Comparison of ENCODE assay signal across 1 cellular context in genomic region chr10:45594276-45595157, GRCh38.
TF ChIP-seq lines count a peak whose summit lies in the region.

No MANE protein-coding gene starts in this region.

TF ChIP-seq in H1, 55 proteins besides CTCF, POLR2A, EP300 and RAD21:
- TF ChIP-seq ATF3 (IDR thresholded peaks at IDR 0.05; ENCODE audit: insufficient read depth, low read depth, low read length) = peak; percentile 99
- TF ChIP-seq, protein P1, sequence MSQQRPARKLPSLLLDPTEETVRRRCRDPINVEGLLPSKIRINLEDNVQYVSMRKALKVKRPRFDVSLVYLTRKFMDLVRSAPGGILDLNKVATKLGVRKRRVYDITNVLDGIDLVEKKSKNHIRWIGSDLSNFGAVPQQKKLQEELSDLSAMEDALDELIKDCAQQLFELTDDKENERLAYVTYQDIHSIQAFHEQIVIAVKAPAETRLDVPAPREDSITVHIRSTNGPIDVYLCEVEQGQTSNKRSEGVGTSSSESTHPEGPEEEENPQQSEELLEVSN (IDR thresholded peaks at IDR 0.05) = peak; percentile 88
- TF ChIP-seq ASH2L (IDR thresholded peaks at IDR 0.05; ENCODE audit: low read length) = peak; percentile 20
- no peak for TF ChIP-seq SIRT6 (IDR thresholded peaks at IDR 0.05; ENCODE audit: low read length)
- peak in 1 of 2 experiments; percentile 94; a peak in 1 of 4 replicates for TF ChIP-seq HDAC2 (IDR thresholded peaks at IDR 0.05; ENCODE audit: borderline replicate concordance in 1 of 2, low read depth in 2 of 2, low read length in 2 of 2)
- TF ChIP-seq RBBP5 (IDR thresholded peaks at IDR 0.05; ENCODE audit: borderline replicate concordance, low read depth, low read length) = 0 out of 2 replicates have a peak, but pooled peaks have one; percentile 55
- TF ChIP-seq GABPA (IDR thresholded peaks at IDR 0.05; ENCODE audit: borderline replicate concordance, insufficient read depth, low read length) = no peak
- no peak for TF ChIP-seq JUN (IDR thresholded peaks at IDR 0.05; ENCODE audit: low read depth, low read length)
- TF ChIP-seq KDM4A (IDR thresholded peaks at IDR 0.05; ENCODE audit: low read depth, low read length, severe bottlenecking) = peak; percentile 82
- TF ChIP-seq, protein P2, sequence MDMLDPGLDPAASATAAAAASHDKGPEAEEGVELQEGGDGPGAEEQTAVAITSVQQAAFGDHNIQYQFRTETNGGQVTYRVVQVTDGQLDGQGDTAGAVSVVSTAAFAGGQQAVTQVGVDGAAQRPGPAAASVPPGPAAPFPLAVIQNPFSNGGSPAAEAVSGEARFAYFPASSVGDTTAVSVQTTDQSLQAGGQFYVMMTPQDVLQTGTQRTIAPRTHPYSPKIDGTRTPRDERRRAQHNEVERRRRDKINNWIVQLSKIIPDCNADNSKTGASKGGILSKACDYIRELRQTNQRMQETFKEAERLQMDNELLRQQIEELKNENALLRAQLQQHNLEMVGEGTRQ (IDR thresholded peaks at IDR 0.05; ENCODE audit: low read length) = peak; percentile 100
- TF ChIP-seq EZH2 (IDR thresholded peaks at IDR 0.05; ENCODE audit: low read depth, low read length, severe bottlenecking) = no peak
- TF ChIP-seq TAF1 (IDR thresholded peaks at IDR 0.05; ENCODE audit: low read depth, low read length) = peak; percentile 56
- no peak for TF ChIP-seq ATF2 (IDR thresholded peaks at IDR 0.05; ENCODE audit: low read length)
- TF ChIP-seq CHD1 (IDR thresholded peaks at IDR 0.05; ENCODE audit: low read depth, low read length) = no peak
- peak; percentile 73 for TF ChIP-seq PHF8 (conservative IDR thresholded peaks at IDR 0.05; ENCODE audit: low read depth, low read length)
- no peak for TF ChIP-seq SP2 (IDR thresholded peaks at IDR 0.05; ENCODE audit: low read length)
- no peak; the same call in 1 of the 2 replicates for TF ChIP-seq TEAD4 (IDR thresholded peaks at IDR 0.05; ENCODE audit: low read depth, low read length)
- 0 out of 2 replicates have a peak, but pooled peaks have one; percentile 43 for TF ChIP-seq YY1 (IDR thresholded peaks at IDR 0.05; ENCODE audit: low read depth, low read length)
- TF ChIP-seq NANOG (IDR thresholded peaks at IDR 0.05; ENCODE audit: insufficient read depth, low read depth, low read length, poor library complexity, severe bottlenecking) = peak; percentile 82
- peak; percentile 79 for TF ChIP-seq KDM5A (IDR thresholded peaks at IDR 0.05; ENCODE audit: low read length)
- TF ChIP-seq SIX5 (IDR thresholded peaks at IDR 0.05; ENCODE audit: low read depth, low read length) = no peak
- no peak for TF ChIP-seq CBX8 (IDR thresholded peaks at IDR 0.05; ENCODE audit: borderline replicate concordance, low read depth, low read length)
- no peak for TF ChIP-seq TCF12 (IDR thresholded peaks at IDR 0.05; ENCODE audit: low read depth, low read length)
- TF ChIP-seq HDAC6 (IDR thresholded peaks at IDR 0.05; ENCODE audit: low read depth, low read length) = no peak
- no peak for TF ChIP-seq SAP30 (IDR thresholded peaks at IDR 0.05; ENCODE audit: insufficient read depth, insufficient replicate concordance, low read length)
- no peak for TF ChIP-seq BCL11A (IDR thresholded peaks at IDR 0.05; ENCODE audit: low read depth in 2 of 2, low read length in 2 of 2)
- TF ChIP-seq TBP (IDR thresholded peaks at IDR 0.05; ENCODE audit: low read depth, low read length) = peak; percentile 41
- peak; percentile 70 for TF ChIP-seq POLR2AphosphoS5 (IDR thresholded peaks at IDR 0.05; ENCODE audit: low read depth, low read length)
- TF ChIP-seq SIN3A (conservative IDR thresholded peaks at IDR 0.05 in 1 of 2, IDR thresholded peaks at IDR 0.05 in 1 of 2; ENCODE audit: low read depth in 1 of 2, low read length in 2 of 2) = peak; percentile 99
- no peak for TF ChIP-seq FOSL1 (IDR thresholded peaks at IDR 0.05; ENCODE audit: insufficient read depth, low read depth, low read length)
- TF ChIP-seq RXRA (IDR thresholded peaks at IDR 0.05; ENCODE audit: insufficient read depth, low read depth, low read length) = 0 out of 2 replicates have a peak, but pooled peaks have one; percentile 61
- no peak for TF ChIP-seq SUZ12 (IDR thresholded peaks at IDR 0.05; ENCODE audit: low read length)
- TF ChIP-seq SP1 (IDR thresholded peaks at IDR 0.05; ENCODE audit: low read depth, low read length) = peak; percentile 39; the same call in 1 of the 2 replicates
- TF ChIP-seq RNF2 (IDR thresholded peaks at IDR 0.05; ENCODE audit: borderline replicate concordance, low read depth, low read length, missing control alignments, poor library complexity, severe bottlenecking) = no peak
- no peak for TF ChIP-seq SRF (IDR thresholded peaks at IDR 0.05; ENCODE audit: low read depth, low read length)
- no peak for TF ChIP-seq POU5F1 (IDR thresholded peaks at IDR 0.05; ENCODE audit: low read depth, low read length)
- TF ChIP-seq ZNF274 (IDR thresholded peaks at IDR 0.05; ENCODE audit: borderline replicate concordance, extremely low read depth, low read length) = no peak
- TF ChIP-seq BACH1 (IDR thresholded peaks at IDR 0.05; ENCODE audit: low read length) = no peak
- no peak for TF ChIP-seq MAFK (IDR thresholded peaks at IDR 0.05; ENCODE audit: low read depth, low read length)
- TF ChIP-seq BRCA1 (IDR thresholded peaks at IDR 0.05; ENCODE audit: low read depth, low read length) = no peak
- no peak for TF ChIP-seq NRF1 (IDR thresholded peaks at IDR 0.05; ENCODE audit: low read depth, low read length)
- peak; percentile 35 for TF ChIP-seq EGR1 (IDR thresholded peaks at IDR 0.05; ENCODE audit: borderline replicate concordance, low read depth, low read length)
- TF ChIP-seq, protein P3, sequence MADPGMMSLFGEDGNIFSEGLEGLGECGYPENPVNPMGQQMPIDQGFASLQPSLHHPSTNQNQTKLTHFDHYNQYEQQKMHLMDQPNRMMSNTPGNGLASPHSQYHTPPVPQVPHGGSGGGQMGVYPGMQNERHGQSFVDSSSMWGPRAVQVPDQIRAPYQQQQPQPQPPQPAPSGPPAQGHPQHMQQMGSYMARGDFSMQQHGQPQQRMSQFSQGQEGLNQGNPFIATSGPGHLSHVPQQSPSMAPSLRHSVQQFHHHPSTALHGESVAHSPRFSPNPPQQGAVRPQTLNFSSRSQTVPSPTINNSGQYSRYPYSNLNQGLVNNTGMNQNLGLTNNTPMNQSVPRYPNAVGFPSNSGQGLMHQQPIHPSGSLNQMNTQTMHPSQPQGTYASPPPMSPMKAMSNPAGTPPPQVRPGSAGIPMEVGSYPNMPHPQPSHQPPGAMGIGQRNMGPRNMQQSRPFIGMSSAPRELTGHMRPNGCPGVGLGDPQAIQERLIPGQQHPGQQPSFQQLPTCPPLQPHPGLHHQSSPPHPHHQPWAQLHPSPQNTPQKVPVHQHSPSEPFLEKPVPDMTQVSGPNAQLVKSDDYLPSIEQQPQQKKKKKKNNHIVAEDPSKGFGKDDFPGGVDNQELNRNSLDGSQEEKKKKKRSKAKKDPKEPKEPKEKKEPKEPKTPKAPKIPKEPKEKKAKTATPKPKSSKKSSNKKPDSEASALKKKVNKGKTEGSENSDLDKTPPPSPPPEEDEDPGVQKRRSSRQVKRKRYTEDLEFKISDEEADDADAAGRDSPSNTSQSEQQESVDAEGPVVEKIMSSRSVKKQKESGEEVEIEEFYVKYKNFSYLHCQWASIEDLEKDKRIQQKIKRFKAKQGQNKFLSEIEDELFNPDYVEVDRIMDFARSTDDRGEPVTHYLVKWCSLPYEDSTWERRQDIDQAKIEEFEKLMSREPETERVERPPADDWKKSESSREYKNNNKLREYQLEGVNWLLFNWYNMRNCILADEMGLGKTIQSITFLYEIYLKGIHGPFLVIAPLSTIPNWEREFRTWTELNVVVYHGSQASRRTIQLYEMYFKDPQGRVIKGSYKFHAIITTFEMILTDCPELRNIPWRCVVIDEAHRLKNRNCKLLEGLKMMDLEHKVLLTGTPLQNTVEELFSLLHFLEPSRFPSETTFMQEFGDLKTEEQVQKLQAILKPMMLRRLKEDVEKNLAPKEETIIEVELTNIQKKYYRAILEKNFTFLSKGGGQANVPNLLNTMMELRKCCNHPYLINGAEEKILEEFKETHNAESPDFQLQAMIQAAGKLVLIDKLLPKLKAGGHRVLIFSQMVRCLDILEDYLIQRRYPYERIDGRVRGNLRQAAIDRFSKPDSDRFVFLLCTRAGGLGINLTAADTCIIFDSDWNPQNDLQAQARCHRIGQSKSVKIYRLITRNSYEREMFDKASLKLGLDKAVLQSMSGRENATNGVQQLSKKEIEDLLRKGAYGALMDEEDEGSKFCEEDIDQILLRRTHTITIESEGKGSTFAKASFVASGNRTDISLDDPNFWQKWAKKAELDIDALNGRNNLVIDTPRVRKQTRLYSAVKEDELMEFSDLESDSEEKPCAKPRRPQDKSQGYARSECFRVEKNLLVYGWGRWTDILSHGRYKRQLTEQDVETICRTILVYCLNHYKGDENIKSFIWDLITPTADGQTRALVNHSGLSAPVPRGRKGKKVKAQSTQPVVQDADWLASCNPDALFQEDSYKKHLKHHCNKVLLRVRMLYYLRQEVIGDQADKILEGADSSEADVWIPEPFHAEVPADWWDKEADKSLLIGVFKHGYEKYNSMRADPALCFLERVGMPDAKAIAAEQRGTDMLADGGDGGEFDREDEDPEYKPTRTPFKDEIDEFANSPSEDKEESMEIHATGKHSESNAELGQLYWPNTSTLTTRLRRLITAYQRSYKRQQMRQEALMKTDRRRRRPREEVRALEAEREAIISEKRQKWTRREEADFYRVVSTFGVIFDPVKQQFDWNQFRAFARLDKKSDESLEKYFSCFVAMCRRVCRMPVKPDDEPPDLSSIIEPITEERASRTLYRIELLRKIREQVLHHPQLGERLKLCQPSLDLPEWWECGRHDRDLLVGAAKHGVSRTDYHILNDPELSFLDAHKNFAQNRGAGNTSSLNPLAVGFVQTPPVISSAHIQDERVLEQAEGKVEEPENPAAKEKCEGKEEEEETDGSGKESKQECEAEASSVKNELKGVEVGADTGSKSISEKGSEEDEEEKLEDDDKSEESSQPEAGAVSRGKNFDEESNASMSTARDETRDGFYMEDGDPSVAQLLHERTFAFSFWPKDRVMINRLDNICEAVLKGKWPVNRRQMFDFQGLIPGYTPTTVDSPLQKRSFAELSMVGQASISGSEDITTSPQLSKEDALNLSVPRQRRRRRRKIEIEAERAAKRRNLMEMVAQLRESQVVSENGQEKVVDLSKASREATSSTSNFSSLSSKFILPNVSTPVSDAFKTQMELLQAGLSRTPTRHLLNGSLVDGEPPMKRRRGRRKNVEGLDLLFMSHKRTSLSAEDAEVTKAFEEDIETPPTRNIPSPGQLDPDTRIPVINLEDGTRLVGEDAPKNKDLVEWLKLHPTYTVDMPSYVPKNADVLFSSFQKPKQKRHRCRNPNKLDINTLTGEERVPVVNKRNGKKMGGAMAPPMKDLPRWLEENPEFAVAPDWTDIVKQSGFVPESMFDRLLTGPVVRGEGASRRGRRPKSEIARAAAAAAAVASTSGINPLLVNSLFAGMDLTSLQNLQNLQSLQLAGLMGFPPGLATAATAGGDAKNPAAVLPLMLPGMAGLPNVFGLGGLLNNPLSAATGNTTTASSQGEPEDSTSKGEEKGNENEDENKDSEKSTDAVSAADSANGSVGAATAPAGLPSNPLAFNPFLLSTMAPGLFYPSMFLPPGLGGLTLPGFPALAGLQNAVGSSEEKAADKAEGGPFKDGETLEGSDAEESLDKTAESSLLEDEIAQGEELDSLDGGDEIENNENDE (IDR thresholded peaks at IDR 0.05; ENCODE audit: insufficient replicate concordance, low read length) = no peak
- TF ChIP-seq CHD2 (IDR thresholded peaks at IDR 0.05; ENCODE audit: low read length) = peak; percentile 27; the same call in 1 of the 2 replicates
- TF ChIP-seq CTBP2 (IDR thresholded peaks at IDR 0.05; ENCODE audit: borderline replicate concordance, insufficient read depth, insufficient read length, low read length) = no peak
- no peak for TF ChIP-seq CBX5 (IDR thresholded peaks at IDR 0.05; ENCODE audit: low read depth, low read length)
- TF ChIP-seq CEBPB (IDR thresholded peaks at IDR 0.05; ENCODE audit: low read depth, low read length) = no peak
- peak; percentile 82; the same call in 1 of the 2 replicates for TF ChIP-seq GTF2F1 (IDR thresholded peaks at IDR 0.05; ENCODE audit: borderline replicate concordance, low read depth, low read length)
- TF ChIP-seq RFX5 (IDR thresholded peaks at IDR 0.05; ENCODE audit: borderline replicate concordance, low read depth, low read length) = no peak
- TF ChIP-seq SP4 (IDR thresholded peaks at IDR 0.05; ENCODE audit: low read length) = peak; percentile 99
- TF ChIP-seq KDM1A (IDR thresholded peaks at IDR 0.05; ENCODE audit: borderline replicate concordance, low read length) = no peak
- peak; percentile 77; the same call in 1 of the 2 replicates for TF ChIP-seq CREB1 (IDR thresholded peaks at IDR 0.05)
- TF ChIP-seq TAF7 (optimal IDR thresholded peaks at IDR 0.05; ENCODE audit: borderline replicate concordance, low read depth, low read length) = no peak
- TF ChIP-seq JUND (IDR thresholded peaks at IDR 0.05; ENCODE audit: low read length) = no peak
- TF ChIP-seq, protein P4, sequence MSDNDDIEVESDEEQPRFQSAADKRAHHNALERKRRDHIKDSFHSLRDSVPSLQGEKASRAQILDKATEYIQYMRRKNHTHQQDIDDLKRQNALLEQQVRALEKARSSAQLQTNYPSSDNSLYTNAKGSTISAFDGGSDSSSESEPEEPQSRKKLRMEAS (IDR thresholded peaks at IDR 0.05) = peak; percentile 96
